In genomic region chr11:13207665-13208594, GRCh38 we compare ENCODE assay signal across 7 cellular contexts.
A peak's percentile ranks its signal among the peaks of the same experiment; 100 is the strongest.
DNase-seq lines count a peak whose midpoint lies in the region; ATAC-seq, FAIRE-seq and TF ChIP-seq lines count a peak whose summit lies in the region.

No MANE protein-coding gene starts in this region.

- FAIRE-seq in kidney (lab: Jason Lieb, UNC), result no peak

- intact Hi-C loops in breast epithelium (cut with DNase I; ENCODE audit: low total_unique reads) (loop anchor here (5.0 kb wide), 1 partner anchor 134 kb away; no protein-coding TSS in a partner anchor), kidney (cut with DNase I) (no loop called here)

- H3K4me1 ChIP-seq in HAP-1 (peaks cover 7% of the 10 kb centered on the region; the same call in 1 of the 2 replicates), breast epithelium (no peaks in the 10 kb centered on the region), kidney (ENCODE audit: control insufficient read depth in 1 of 2, insufficient read depth in 1 of 2, low read depth in 1 of 2, low read length in 2 of 2) (no peaks in the 10 kb centered on the region)

- H3K36me3 ChIP-seq in HAP-1 (replicated peaks), result no peaks in the 10 kb centered on the region
- H3K36me3 ChIP-seq in breast epithelium, result no peaks in the 10 kb centered on the region
- no peaks in the 10 kb centered on the region for H3K36me3 ChIP-seq in kidney (ENCODE audit: control insufficient read depth in 1 of 2, insufficient read depth in 2 of 2, low read length in 2 of 2)

- H3K27me3 ChIP-seq in HAP-1 (ENCODE audit: low read depth) (no peaks in the 10 kb centered on the region), breast epithelium (no peaks in the 10 kb centered on the region)

- no peak overlapping the region for H3K9ac ChIP-seq in kidney (ENCODE audit: low read length in 2 of 2)

- no peak for ATAC-seq in HG02798 (IDR thresholded peaks at IDR 0.05; ENCODE audit: poor library complexity, unreplicated experiment)

- peak overlapping the region; percentile 4; the same call in 1 of the 2 replicates for H3K4me3 ChIP-seq in HAP-1
- H3K4me3 ChIP-seq in breast epithelium, result peak overlapping the region; percentile 34 to 59 (median 39)
- H3K4me3 ChIP-seq in kidney (ENCODE audit: low read length in 2 of 2), result peak overlapping the region; percentile 47 to 50

- TF ChIP-seq CTCF in breast epithelium (IDR thresholded peaks at IDR 0.05), result peak in 1 of 3 donors; percentile 1
- TF ChIP-seq CTCF in kidney (IDR thresholded peaks at IDR 0.05; ENCODE audit: borderline replicate concordance, extremely low read depth, insufficient read depth), result no peak

- H3K27ac ChIP-seq in breast epithelium, result peak overlapping the region; percentile 79 to 84
- H3K27ac ChIP-seq in kidney (ENCODE audit: low read depth in 2 of 2, low read length in 2 of 2), result no peak overlapping the region

- in situ Hi-C loops in HAP-1 (cut with MboI; ENCODE audit: low sequenced_read_pairs), result loop anchor here (25.0 kb wide), 1 partner anchor 1029 kb away; no protein-coding TSS in a partner anchor

- TF ChIP-seq POLR2A in breast epithelium (IDR thresholded peaks at IDR 0.05), result no peak

- no peaks in the 10 kb centered on the region for H3K9me3 ChIP-seq in HAP-1
- H3K9me3 ChIP-seq in breast epithelium, result no peaks in the 10 kb centered on the region
- no peaks in the 10 kb centered on the region for H3K9me3 ChIP-seq in kidney (ENCODE audit: control insufficient read depth in 1 of 2, low read length in 2 of 2)

- peak; percentile 57 to 64 for DNase-seq in HAP-1 (ENCODE audit: low spot score in 2 of 2)
- DNase-seq in breast epithelium (ENCODE audit: low spot score in 2 of 2), result no peak
- peak; percentile 67 for DNase-seq in kidney
- DNase-seq in stimulated activated naive CD4-positive, alpha-beta T cell treated with Interleukin-2 at 50 U/mL for 16 hours (lab: John Stamatoyannopoulos, UW), result peak; percentile 22
- no peak for DNase-seq in NCI-H1105 (lab: John Stamatoyannopoulos, UW)

TF ChIP-seq in PFSK-1, 5 proteins besides CTCF, POLR2A, EP300 and RAD21:
- no peak for TF ChIP-seq FOXP2 (optimal IDR thresholded peaks at IDR 0.05; ENCODE audit: borderline replicate concordance, extremely low read depth, extremely low read length, insufficient read depth)
- TF ChIP-seq SIN3A (IDR thresholded peaks at IDR 0.05; ENCODE audit: borderline replicate concordance, insufficient read depth, low read length), result 0 out of 2 replicates have a peak, but pooled peaks have one; percentile 13

Comparison
In these comparisons a context has a peak if more than half of its experiments do, and no peak if none do; other contexts are left out.
1. DNase-seq: peak in HAP-1 (2 of 2), kidney (single experiment) and stimulated activated naive CD4-positive, alpha-beta T cell treated with Interleukin-2 at 50 U/mL for 16 hours (single experiment); none in breast epithelium (0 of 2) and NCI-H1105 (single experiment).
2. H3K27ac ChIP-seq: peak in breast epithelium (2 of 2); none in kidney (0 of 2).
3. Peak in every context shown above with its lines, with median percentiles within 50 percentile points of each other: H3K4me3 ChIP-seq.